20 cellular contexts compared by ENCODE assay signal in genomic region chr1:21734526-21734925, GRCh38.
"Had no signal": no experiment of that assay in that cellular context is flagged by ENCODE, and none has a peak within 500 bp of the region (broad histone marks: within the 10 kb centered on the region; RNA-seq: fewer than 3 reads in every experiment).

No MANE protein-coding gene starts in this region.

- DNase-seq: activated CD4-positive, alpha-beta memory T cell treated with anti-CD3 and anti-CD28 coated beads for 36 hours; activated CD4-positive, alpha-beta T cell treated with anti-CD3 and anti-CD28 coated beads for 36 hours; activated naive CD4-positive, alpha-beta T cell treated with Interleukin-2 at 50 U/mL for 16 hours; activated naive CD8-positive, alpha-beta T cell treated with anti-CD3 and anti-CD28 coated beads, Interleukin-2, amount 10 ng/mL, durations not matched to agents 7 days and 5 days; activated T-cell treated with anti-CD3 and anti-CD28 coated beads, Interleukin-2, amount 50 U/mL, for 1 hour; cerebellar nuclear complex; effector memory CD8-positive, alpha-beta T cell; heart right ventricle; left ventricle myocardium superior; mesenchymal stem cell; naive thymus-derived CD4-positive, alpha-beta T cell; stimulated activated CD4-positive, alpha-beta T cell treated with anti-CD3 and anti-CD28 coated beads, Interleukin-2, amount 100 ng/mL, for 24 hours; stimulated activated naive CD8-positive, alpha-beta T cell treated with anti-CD3 and anti-CD28 coated beads, Interleukin-15, amount 100 ng/mL, for 72 hours; trophoblast cell had no signal

- H3K36me3 ChIP-seq: prostate gland had no signal

- H3K4me3 ChIP-seq: heart right ventricle, neural progenitor cell, prostate gland, right atrium auricular region, suprapubic skin, vagina had no signal

- H3K27me3 ChIP-seq: heart right ventricle, neural progenitor cell, right atrium auricular region, suprapubic skin, vagina had no signal

- FAIRE-seq: TTC549 had no signal
